8 cellular contexts compared by ENCODE assay signal in the genomic region with DNA sequence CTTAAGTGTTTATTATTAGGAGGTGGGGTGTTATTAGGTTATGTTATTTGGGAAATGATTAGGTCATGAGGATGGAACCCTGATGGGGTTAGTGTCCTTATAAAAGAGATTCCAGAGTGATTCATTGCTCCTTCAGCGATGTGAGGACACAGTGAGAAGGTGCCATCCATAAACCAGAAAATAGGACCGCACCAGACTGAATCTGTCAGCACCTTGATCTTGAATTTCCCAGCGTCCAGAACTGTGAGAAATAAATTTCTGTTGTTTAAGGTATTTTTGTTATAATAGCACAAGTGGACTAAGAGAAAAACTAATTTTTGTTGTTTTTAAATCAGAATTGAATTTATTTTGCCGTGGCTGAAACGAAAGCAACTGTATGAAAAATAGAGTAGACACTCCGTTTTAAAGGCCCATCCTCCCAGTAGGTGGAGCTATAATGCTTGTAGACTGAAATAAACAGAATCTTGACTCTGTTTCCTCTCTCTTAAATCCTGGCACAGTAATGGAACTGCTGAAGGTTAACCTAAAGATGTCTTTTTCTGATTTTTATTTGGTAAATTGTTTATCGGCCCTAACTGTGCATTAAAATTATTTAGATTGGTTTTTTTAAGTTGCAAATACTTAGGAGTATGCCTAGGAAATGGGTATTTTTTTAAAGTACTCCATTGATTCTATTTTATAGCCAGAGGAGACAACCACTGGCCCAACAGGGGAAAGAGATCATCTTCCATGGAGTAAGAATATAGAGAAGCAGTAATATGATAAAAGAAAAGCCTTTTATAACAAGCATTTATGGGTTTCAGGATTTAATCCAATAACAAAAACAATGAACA.
DNase-seq lines count a peak whose midpoint lies in the region; ATAC-seq and TF ChIP-seq lines count a peak whose summit lies in the region.

No MANE protein-coding gene starts in this region.

- no peaks in the 10 kb centered on the region for H3K4me1 Mint-ChIP-seq in activated CD4-positive, alpha-beta T cell treated with anti-CD3 and anti-CD28 coated beads for 36 hours
- H3K4me1 Mint-ChIP-seq in IgD-negative memory B cell, result no peaks in the 10 kb centered on the region

- H3K9ac ChIP-seq in colonic mucosa (ENCODE audit: low read depth in 2 of 2, low read length in 2 of 2), result no peak overlapping the region

- no peaks in the 10 kb centered on the region for H3K9me3 Mint-ChIP-seq in activated CD4-positive, alpha-beta T cell treated with anti-CD3 and anti-CD28 coated beads for 36 hours (ENCODE audit: low read depth)
- H3K9me3 Mint-ChIP-seq in IgD-negative memory B cell, result no peaks in the 10 kb centered on the region

- no peak overlapping the region for H3K27ac ChIP-seq in colonic mucosa
- H3K27ac ChIP-seq in lung (ENCODE audit: low read depth in 1 of 2, low read length in 1 of 2), result no peak overlapping the region
- H3K27ac ChIP-seq in tibial nerve, result peak overlapping the region in 1 of 4 donors; percentile 55

- ATAC-seq in activated CD4-positive, alpha-beta T cell treated with anti-CD3 and anti-CD28 coated beads for 36 hours, result peak; percentile 68
- ATAC-seq in GM21576 (IDR thresholded peaks at IDR 0.05; ENCODE audit: unreplicated experiment), result peak; percentile 84
- ATAC-seq in lung (ENCODE audit: insufficient read depth, low FRiP score), result peak; percentile 69

- H3K27ac Mint-ChIP-seq in activated CD4-positive, alpha-beta T cell treated with anti-CD3 and anti-CD28 coated beads for 36 hours, result no peak overlapping the region
- no peak overlapping the region for H3K27ac Mint-ChIP-seq in IgD-negative memory B cell

- H3K4me3 Mint-ChIP-seq in activated CD4-positive, alpha-beta T cell treated with anti-CD3 and anti-CD28 coated beads for 36 hours, result peak overlapping the region; percentile 69
- H3K4me3 Mint-ChIP-seq in IgD-negative memory B cell, result peak overlapping the region in 3 of 4 donors; percentile 68 to 81 (median 74)

- H3K27me3 ChIP-seq in colonic mucosa (no peaks in the 10 kb centered on the region), lung (ENCODE audit: control insufficient read depth, insufficient read depth) (no peaks in the 10 kb centered on the region), tibial nerve (no peaks in the 10 kb centered on the region)

- peak; percentile 24 for TF ChIP-seq CTCF in colonic mucosa (IDR thresholded peaks at IDR 0.05)
- peak; percentile 23 for TF ChIP-seq CTCF in lung (IDR thresholded peaks at IDR 0.05; ENCODE audit: control extremely low read depth, extremely low read depth)
- TF ChIP-seq CTCF in tibial nerve (IDR thresholded peaks at IDR 0.05), result peak; percentile 33 to 60 (median 35)

- H3K9me3 ChIP-seq in colonic mucosa (no peaks in the 10 kb centered on the region), lung (ENCODE audit: control insufficient read depth in 2 of 2, insufficient read depth in 1 of 2, low read length in 1 of 2) (no peaks in the 10 kb centered on the region), tibial nerve (no peaks in the 10 kb centered on the region)

- TF ChIP-seq POLR2A in tibial nerve (IDR thresholded peaks at IDR 0.05), result no peak

- H3K27me3 Mint-ChIP-seq in activated CD4-positive, alpha-beta T cell treated with anti-CD3 and anti-CD28 coated beads for 36 hours, result peaks cover 4% of the 10 kb centered on the region
- H3K27me3 Mint-ChIP-seq in IgD-negative memory B cell, result no peaks in the 10 kb centered on the region

- intact Hi-C loops in activated CD4-positive, alpha-beta T cell treated with anti-CD3 and anti-CD28 coated beads for 36 hours (cut with DNase I, micrococcal nuclease), result loop anchor here (1.0 to 10.0 kb wide), 6 partner anchors 183 to 953 kb away; a partner anchor contains a TSS
- intact Hi-C loops in colonic mucosa (cut with DNase I), result loop anchor here (5.0 kb wide), 1 partner anchor 315 kb away; no protein-coding TSS in a partner anchor

- TF ChIP-seq EP300 in tibial nerve (IDR thresholded peaks at IDR 0.05), result no peak

- no peaks in the 10 kb centered on the region for H3K36me3 Mint-ChIP-seq in activated CD4-positive, alpha-beta T cell treated with anti-CD3 and anti-CD28 coated beads for 36 hours (ENCODE audit: low read depth)
- no peaks in the 10 kb centered on the region for H3K36me3 Mint-ChIP-seq in IgD-negative memory B cell

- POLR2A ChIA-PET in activated CD4-positive, alpha-beta T cell treated with anti-CD3 and anti-CD28 coated beads for 36 hours (lab: Charles Lee), result no interaction called here

- DNase-seq in activated CD4-positive, alpha-beta T cell treated with anti-CD3 and anti-CD28 coated beads for 36 hours, result peak; percentile 44
- no peak for DNase-seq in activated CD4-positive, alpha-beta T cell treated with anti-CD3 and anti-CD28 coated beads, Interleukin-2, amount 50 U/mL, for 4 hours
- DNase-seq in SHP77 treated with DMSO at 0.1 percent for 48 hours (lab: John Stamatoyannopoulos, UW) (peak; percentile 27), colonic mucosa (peak; percentile 25), lung (ENCODE audit: low spot score) (no peak), tibial nerve (ENCODE audit: low spot score in 2 of 2) (peak in 1 of 2 donors; percentile 66)

- H3K4me3 ChIP-seq in colonic mucosa (peak overlapping the region; percentile 21), lung (no peak overlapping the region), tibial nerve (peak overlapping the region in 3 of 4 donors; percentile 14 to 40 (median 34))

- WGBS in lung, 2 donors, result 16 to 17% methylated on average over 7 of the region's 7 CpGs
- 20 to 23% methylated on average over 7 of the region's 7 CpGs for WGBS in tibial nerve, 2 donors

- H3K36me3 ChIP-seq in colonic mucosa (no peaks in the 10 kb centered on the region), lung (ENCODE audit: control insufficient read depth in 2 of 2, insufficient read depth in 2 of 2, low read length in 2 of 2) (no peaks in the 10 kb centered on the region), tibial nerve (no peaks in the 10 kb centered on the region)

- H3K4me1 ChIP-seq in colonic mucosa, result no peaks in the 10 kb centered on the region
- H3K4me1 ChIP-seq in lung (ENCODE audit: control insufficient read depth in 2 of 2, insufficient read depth in 2 of 2, low read length in 2 of 2), result no peaks in the 10 kb centered on the region
- peaks cover 0 to 4% (median 0%) of the 10 kb centered on the region in 4 donors for H3K4me1 ChIP-seq in tibial nerve

- CTCF ChIA-PET in activated CD4-positive, alpha-beta T cell treated with anti-CD3 and anti-CD28 coated beads for 36 hours (lab: Charles Lee), result interaction anchor here (0.6 to 2.5 kb wide), 7 partner anchors 14 to 321 kb away, joined by 3 to 6 read pairs (median 5); no protein-coding TSS in a partner anchor

Comparison
In these comparisons a context has a peak if more than half of its experiments do, and no peak if none do; other contexts are left out.
1. DNase-seq: peak in activated CD4-positive, alpha-beta T cell treated with anti-CD3 and anti-CD28 coated beads for 36 hours (single experiment), SHP77 treated with DMSO at 0.1 percent for 48 hours (single experiment) and colonic mucosa (single experiment); none in activated CD4-positive, alpha-beta T cell treated with anti-CD3 and anti-CD28 coated beads, Interleukin-2, amount 50 U/mL, for 4 hours (0 of 2) and lung (single experiment).
2. Peak in every context shown above with its lines, with median percentiles within 50 percentile points of each other: ATAC-seq and CTCF ChIP-seq.